Comparison of ENCODE assay signal across 11 cellular contexts in the genomic region with DNA sequence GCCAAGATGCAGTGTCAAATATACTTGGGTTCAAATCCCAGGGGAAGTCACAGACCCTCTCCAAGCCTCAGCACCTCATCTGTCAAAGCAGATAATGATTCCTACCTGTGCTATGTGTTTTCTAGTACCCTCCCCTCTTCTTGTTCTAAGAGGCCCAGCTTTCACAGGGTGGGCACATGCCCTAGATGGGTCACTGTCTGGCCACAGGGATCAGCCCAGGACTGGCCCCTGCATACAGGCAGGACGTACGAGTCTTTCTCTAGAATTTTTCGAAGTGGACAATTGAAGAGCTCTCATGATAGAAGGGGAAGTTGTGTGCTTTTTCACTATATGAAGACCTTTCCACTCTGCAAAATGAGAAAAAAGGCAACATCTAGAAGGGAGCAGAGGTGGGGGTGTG.
"Had no signal": no experiment of that assay in that cellular context is flagged by ENCODE, and none has a peak within 500 bp of the region (broad histone marks: within the 10 kb centered on the region; RNA-seq: fewer than 3 reads in every experiment).

No MANE protein-coding gene starts in this region.

- H3K27me3 ChIP-seq: cardiac muscle cell, dorsolateral prefrontal cortex, ovary, SJSA1, tibial artery had no signal

- DNase-seq: activated naive CD4-positive, alpha-beta T cell; dorsolateral prefrontal cortex; islet precursor cell; ovary; stimulated activated CD4-positive, alpha-beta T cell treated with anti-CD3 and anti-CD28 coated beads, Interleukin-2, amount 100 ng/mL, for 48 hours; stimulated activated naive CD4-positive, alpha-beta T cell; SW 1271; tibial artery had no signal

- H3K9me3 ChIP-seq: ovary, SJSA1, tibial artery had no signal

- H3K4me3 ChIP-seq: cardiac muscle cell, dorsolateral prefrontal cortex, ovary, SJSA1, tibial artery had no signal

- H3K36me3 ChIP-seq: cardiac muscle cell, ovary, SJSA1, tibial artery had no signal

- H3K27ac ChIP-seq: cardiac muscle cell, dorsolateral prefrontal cortex, ovary, SJSA1, tibial artery, VCaP had no signal

- H3K4me1 ChIP-seq: SJSA1, tibial artery had no signal
